Comparison of ENCODE assay signal across 18 cellular contexts in the genomic region with DNA sequence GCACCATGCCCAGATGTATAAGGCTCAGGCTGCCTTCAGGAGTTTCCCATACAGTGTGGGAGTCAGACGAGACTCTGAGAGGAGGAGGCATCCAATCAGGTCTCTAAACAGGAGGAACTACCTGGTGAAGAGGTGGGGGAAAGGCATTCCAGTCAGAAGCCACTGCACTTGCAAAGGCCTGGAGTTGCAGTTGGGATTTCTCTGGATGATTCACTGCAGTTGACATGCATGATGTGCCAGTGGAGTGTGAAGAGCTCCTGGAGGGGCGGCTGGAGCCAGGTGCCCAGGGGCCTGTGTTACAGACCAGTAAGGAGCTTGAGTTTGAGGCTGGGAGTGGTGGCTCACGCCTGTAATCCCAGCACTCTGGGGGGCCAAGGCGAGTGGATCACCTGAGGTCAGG.
"Had no signal": no experiment of that assay in that cellular context is flagged by ENCODE, and none has a peak within 500 bp of the region (broad histone marks: within the 10 kb centered on the region; RNA-seq: fewer than 3 reads in every experiment).

No MANE protein-coding gene starts in this region.

- H3K4me1 Mint-ChIP-seq: activated naive CD4-positive, alpha-beta T cell treated with anti-CD3 and anti-CD28 coated beads, Interleukin-2, amount 10 ng/mL, durations not matched to agents 7 days and 5 days had no signal

- H3K27ac Mint-ChIP-seq: activated CD8-positive, alpha-beta T cell treated with anti-CD3 and anti-CD28 coated beads for 36 hours; activated naive CD4-positive, alpha-beta T cell treated with anti-CD3 and anti-CD28 coated beads, Interleukin-2, amount 10 ng/mL, durations not matched to agents 7 days and 5 days; WTC11 had no signal

- DNase-seq: activated CD4-positive, alpha-beta T cell treated with anti-CD3 and anti-CD28 coated beads for 48 hours; activated CD8-positive, alpha-beta T cell treated with anti-CD3 and anti-CD28 coated beads for 36 hours; activated effector memory CD4-positive, alpha-beta T cell treated with Interleukin-2 at 50 U/mL for 16 hours; activated naive CD4-positive, alpha-beta T cell treated with anti-CD3 and anti-CD28 coated beads, Interleukin-2, amount 10 ng/mL, durations not matched to agents 7 days and 5 days; activated T-cell treated with anti-CD3 and anti-CD28 coated beads, Interleukin-2, amount 50 U/mL, for 4 hours; dermis blood vessel endothelial cell; foreskin melanocyte; left cardiac atrium; midbrain; nucleus accumbens; retina; stimulated activated CD8-positive, alpha-beta memory T cell treated with anti-CD3 and anti-CD28 coated beads, Interleukin-4, amount 100 ng/mL, for 48 hours; stimulated activated naive CD4-positive, alpha-beta T cell treated with Interleukin-2 at 50 U/mL for 16 hours; SW 1271; tibial artery had no signal

- ATAC-seq: activated CD8-positive, alpha-beta T cell treated with anti-CD3 and anti-CD28 coated beads for 36 hours; activated T-cell treated with anti-CD3 and anti-CD28 coated beads, Interleukin-2, amount 50 U/mL, for 4 hours; left cardiac atrium; WTC11 had no signal

- H3K27me3 ChIP-seq: tibial artery had no signal

- H3K27ac ChIP-seq: tibial artery had no signal

- H3K4me3 Mint-ChIP-seq: activated CD8-positive, alpha-beta T cell treated with anti-CD3 and anti-CD28 coated beads for 36 hours; activated naive CD4-positive, alpha-beta T cell treated with anti-CD3 and anti-CD28 coated beads, Interleukin-2, amount 10 ng/mL, durations not matched to agents 7 days and 5 days; activated T-cell treated with anti-CD3 and anti-CD28 coated beads, Interleukin-2, amount 50 U/mL, for 4 hours; nephron; WTC11 had no signal

- H3K4me3 ChIP-seq: lung, tibial artery had no signal

- H3K27me3 Mint-ChIP-seq: activated CD8-positive, alpha-beta T cell treated with anti-CD3 and anti-CD28 coated beads for 36 hours; activated naive CD4-positive, alpha-beta T cell treated with anti-CD3 and anti-CD28 coated beads, Interleukin-2, amount 10 ng/mL, durations not matched to agents 7 days and 5 days had no signal
